In genomic region chr10:128599538-128599937, GRCh38 we compare ENCODE assay signal across 29 cellular contexts.
"Had no signal": no experiment of that assay in that cellular context is flagged by ENCODE, and none has a peak within 500 bp of the region (broad histone marks: within the 10 kb centered on the region; RNA-seq: fewer than 3 reads in every experiment).

No MANE protein-coding gene starts in this region.

- H3K36me3 ChIP-seq: ascending aorta, breast epithelium, WERI-Rb-1 had no signal

- H3K4me1 Mint-ChIP-seq: activated B cell treated with CpG ODN at 0.5 μM for 24 hours; activated CD4-positive, alpha-beta memory T cell treated with anti-CD3 and anti-CD28 coated beads, Interleukin-2, amount 10 ng/mL, durations not matched to agents 7 days and 5 days; activated naive CD4-positive, alpha-beta T cell treated with anti-CD3 and anti-CD28 coated beads, Interleukin-2, amount 10 ng/mL, durations not matched to agents 7 days and 5 days; activated naive CD8-positive, alpha-beta T cell treated with anti-CD3 and anti-CD28 coated beads, Interleukin-2, amount 10 ng/mL, durations not matched to agents 7 days and 5 days; central memory CD8-positive, alpha-beta T cell; endodermal cell; T-helper 17 cell had no signal

- H3K4me3 ChIP-seq: ascending aorta, breast epithelium, coronary artery, dorsolateral prefrontal cortex had no signal

- H3K4me1 ChIP-seq: ascending aorta, breast epithelium had no signal

- H3K9me3 ChIP-seq: ascending aorta had no signal

- H3K36me3 Mint-ChIP-seq: activated naive CD4-positive, alpha-beta T cell treated with anti-CD3 and anti-CD28 coated beads, Interleukin-2, amount 10 ng/mL, durations not matched to agents 7 days and 5 days; activated naive CD4-positive, alpha-beta T cell treated with anti-CD3 and anti-CD28 coated beads, Interleukin-2, amount 50 U/mL, for 72 hours; activated naive CD8-positive, alpha-beta T cell treated with anti-CD3 and anti-CD28 coated beads, Interleukin-2, amount 10 ng/mL, durations not matched to agents 7 days and 5 days; brain had no signal

- H3K9me3 Mint-ChIP-seq: activated CD4-positive, alpha-beta memory T cell treated with anti-CD3 and anti-CD28 coated beads, Interleukin-2, amount 10 ng/mL, durations not matched to agents 7 days and 5 days; activated naive CD4-positive, alpha-beta T cell treated with anti-CD3 and anti-CD28 coated beads, Interleukin-2, amount 10 ng/mL, durations not matched to agents 7 days and 5 days; activated naive CD4-positive, alpha-beta T cell treated with anti-CD3 and anti-CD28 coated beads, Interleukin-2, amount 50 U/mL, for 72 hours; activated naive CD8-positive, alpha-beta T cell treated with anti-CD3 and anti-CD28 coated beads, Interleukin-2, amount 10 ng/mL, durations not matched to agents 7 days and 5 days; activated T-cell treated with anti-CD3 and anti-CD28 coated beads, Interleukin-2, amount 50 U/mL, for 24 hours; activated T-cell treated with anti-CD3 and anti-CD28 coated beads, Interleukin-2, amount 50 U/mL, for 72 hours; central memory CD8-positive, alpha-beta T cell; T-helper 2 cell treated with Interferon-gamma antibody and Interleukin-4, amounts not matched to agents 5 μg/mL and 100 μg/mL, for 36 hours had no signal

- H3K27ac Mint-ChIP-seq: activated B cell treated with CpG ODN at 0.5 μM for 24 hours; activated CD4-positive, alpha-beta memory T cell treated with anti-CD3 and anti-CD28 coated beads, Interleukin-2, amount 10 ng/mL, durations not matched to agents 7 days and 5 days; activated naive CD4-positive, alpha-beta T cell treated with anti-CD3 and anti-CD28 coated beads, Interleukin-2, amount 10 ng/mL, durations not matched to agents 7 days and 5 days; activated naive CD4-positive, alpha-beta T cell treated with anti-CD3 and anti-CD28 coated beads, Interleukin-2, amount 50 U/mL, for 72 hours; activated naive CD8-positive, alpha-beta T cell treated with anti-CD3 and anti-CD28 coated beads, Interleukin-2, amount 10 ng/mL, durations not matched to agents 7 days and 5 days; activated T-cell treated with anti-CD3 and anti-CD28 coated beads, Interleukin-2, amount 50 U/mL, for 24 hours; activated T-cell treated with anti-CD3 and anti-CD28 coated beads, Interleukin-2, amount 50 U/mL, for 72 hours; brain; dendritic cell treated with granulocyte-macrophage colony-stimulating factor and Interleukin-4, amounts not matched to agents 40 ng/mL and 50 ng/mL, for 4 days; endodermal cell; T-helper 17 cell; T-helper 2 cell treated with Interferon-gamma antibody and Interleukin-4, amounts not matched to agents 5 μg/mL and 100 μg/mL, for 36 hours had no signal

- H3K4me3 Mint-ChIP-seq: activated B cell treated with CpG ODN at 0.5 μM for 24 hours; activated CD4-positive, alpha-beta memory T cell treated with anti-CD3 and anti-CD28 coated beads, Interleukin-2, amount 10 ng/mL, durations not matched to agents 7 days and 5 days; activated naive CD4-positive, alpha-beta T cell treated with anti-CD3 and anti-CD28 coated beads, Interleukin-2, amount 10 ng/mL, durations not matched to agents 7 days and 5 days; activated naive CD8-positive, alpha-beta T cell treated with anti-CD3 and anti-CD28 coated beads, Interleukin-2, amount 10 ng/mL, durations not matched to agents 7 days and 5 days; activated T-cell treated with anti-CD3 and anti-CD28 coated beads, Interleukin-2, amount 50 U/mL, for 24 hours; activated T-cell treated with anti-CD3 and anti-CD28 coated beads, Interleukin-2, amount 50 U/mL, for 72 hours; brain; central memory CD8-positive, alpha-beta T cell; dendritic cell treated with granulocyte-macrophage colony-stimulating factor and Interleukin-4, amounts not matched to agents 40 ng/mL and 50 ng/mL, for 4 days; endodermal cell; T-helper 17 cell; T-helper 2 cell treated with Interferon-gamma antibody and Interleukin-4, amounts not matched to agents 5 μg/mL and 100 μg/mL, for 36 hours had no signal

- H3K27ac ChIP-seq: ascending aorta, breast epithelium, coronary artery, dorsolateral prefrontal cortex, WERI-Rb-1 had no signal

- H3K27me3 ChIP-seq: ascending aorta, breast epithelium had no signal

- H3K27me3 Mint-ChIP-seq: activated B cell treated with CpG ODN at 0.5 μM for 24 hours; activated CD4-positive, alpha-beta memory T cell treated with anti-CD3 and anti-CD28 coated beads, Interleukin-2, amount 10 ng/mL, durations not matched to agents 7 days and 5 days; activated naive CD4-positive, alpha-beta T cell treated with anti-CD3 and anti-CD28 coated beads, Interleukin-2, amount 10 ng/mL, durations not matched to agents 7 days and 5 days; central memory CD8-positive, alpha-beta T cell; dendritic cell treated with granulocyte-macrophage colony-stimulating factor and Interleukin-4, amounts not matched to agents 40 ng/mL and 50 ng/mL, for 4 days had no signal

- DNase-seq: activated B cell treated with CpG ODN at 0.5 μM for 24 hours; activated CD4-positive, alpha-beta memory T cell treated with anti-CD3 and anti-CD28 coated beads, Interleukin-2, amount 10 ng/mL, durations not matched to agents 7 days and 5 days; activated CD4-positive, alpha-beta T cell treated with anti-CD3 and anti-CD28 coated beads for 48 hours; activated CD4-positive, alpha-beta T cell treated with anti-CD3 and anti-CD28 coated beads, Interleukin-2, amount 50 U/mL, for 4 hours; activated CD8-positive, alpha-beta memory T cell treated with anti-CD3 and anti-CD28 coated beads, Interleukin-2, amount 50 U/mL, for 48 hours; activated gamma-delta T cell; activated naive CD4-positive, alpha-beta T cell; activated naive CD4-positive, alpha-beta T cell treated with anti-CD3 and anti-CD28 coated beads, Interleukin-2, amount 10 ng/mL, durations not matched to agents 7 days and 5 days; activated naive CD8-positive, alpha-beta T cell treated with anti-CD3 and anti-CD28 coated beads, Interleukin-2, amount 10 ng/mL, durations not matched to agents 7 days and 5 days; activated T-cell treated with anti-CD3 and anti-CD28 coated beads for 4 hours; activated T-cell treated with anti-CD3 and anti-CD28 coated beads, Interleukin-2, amount 50 U/mL, for 24 hours; activated T-cell treated with anti-CD3 and anti-CD28 coated beads, Interleukin-2, amount 50 U/mL, for 72 hours; dorsolateral prefrontal cortex; effector memory CD4-positive, alpha-beta T cell; endodermal cell; foreskin fibroblast; head of caudate nucleus; T-helper 1 cell; T-helper 17 cell; T1000; WERI-Rb-1 had no signal
